In genomic region chr2:144406111-144406788, GRCh38 we compare ENCODE assay signal across 1 cellular context.
TF ChIP-seq lines count a peak whose summit lies in the region.

No MANE protein-coding gene starts in this region.

TF ChIP-seq in K562, 482 proteins besides CTCF, POLR2A, EP300 and RAD21:
- TF ChIP-seq TFE3 (CRISPR knock-in tag; IDR thresholded peaks at IDR 0.05), result peak; percentile 32
- no peak for TF ChIP-seq IFI16 (CRISPR knock-in tag; IDR thresholded peaks at IDR 0.05)
